ENCODE assay signal across 1 cellular context in genomic region chr2:70553584-70554337, GRCh38.
TF ChIP-seq lines count a peak whose summit lies in the region.

Gene TGFA (minus strand): TSS chr2:70553826. CDS start chr2:70553767, 59 bp downstream.

TF ChIP-seq in HepG2, 621 proteins besides CTCF, POLR2A, EP300 and RAD21 (continued from another document and continues in another):
- 0 out of 2 replicates have a peak, but pooled peaks have one; percentile 17 for TF ChIP-seq ZBTB33 (CRISPR knock-in tag; IDR thresholded peaks at IDR 0.05)
- TF ChIP-seq ZNF678 (CRISPR knock-in tag; IDR thresholded peaks at IDR 0.05) = no peak
- no peak for TF ChIP-seq ZBTB40 (IDR thresholded peaks at IDR 0.05)
- peak; percentile 57 for TF ChIP-seq ZBTB40 (CRISPR knock-in tag; IDR thresholded peaks at IDR 0.05)
- 0 out of 2 replicates have a peak, but pooled peaks have one; percentile 47 for TF ChIP-seq ZNF20 (CRISPR knock-in tag; IDR thresholded peaks at IDR 0.05)
- no peak for TF ChIP-seq ZNF713 (CRISPR knock-in tag; IDR thresholded peaks at IDR 0.05)
- TF ChIP-seq ZNF501 (CRISPR knock-in tag; IDR thresholded peaks at IDR 0.05) = peak; percentile 16; the same call in 1 of the 2 replicates
- TF ChIP-seq KAT7 (CRISPR knock-in tag; IDR thresholded peaks at IDR 0.05; ENCODE audit: borderline replicate concordance) = no peak; the same call in 1 of the 2 replicates
- 0 out of 2 replicates have a peak, but pooled peaks have one; percentile 17 for TF ChIP-seq PBX2 (CRISPR knock-in tag; IDR thresholded peaks at IDR 0.05)
- no peak; the same call in 1 of the 2 replicates for TF ChIP-seq IKZF5 (CRISPR knock-in tag; IDR thresholded peaks at IDR 0.05)
- TF ChIP-seq MXD4 (CRISPR knock-in tag; IDR thresholded peaks at IDR 0.05) = peak; percentile 84
- TF ChIP-seq IRF1 (CRISPR knock-in tag; IDR thresholded peaks at IDR 0.05; ENCODE audit: low read depth) = no peak
- no peak for TF ChIP-seq GPN1 (CRISPR knock-in tag; IDR thresholded peaks at IDR 0.05; ENCODE audit: borderline replicate concordance)
- no peak for TF ChIP-seq ZNF567 (CRISPR knock-in tag; IDR thresholded peaks at IDR 0.05; ENCODE audit: borderline replicate concordance)
- TF ChIP-seq FOSL1 (CRISPR knock-in tag; IDR thresholded peaks at IDR 0.05; ENCODE audit: borderline replicate concordance) = no peak
- peak; percentile 59; the same call in 1 of the 2 replicates for TF ChIP-seq ISL2 (CRISPR knock-in tag; IDR thresholded peaks at IDR 0.05)
- no peak for TF ChIP-seq ETS1 (CRISPR knock-in tag; IDR thresholded peaks at IDR 0.05)
- TF ChIP-seq GPBP1L1 (CRISPR knock-in tag; IDR thresholded peaks at IDR 0.05) = no peak
- TF ChIP-seq ZNF343 (CRISPR knock-in tag; IDR thresholded peaks at IDR 0.05) = no peak; the same call in 1 of the 2 replicates
- peak; percentile 33; the same call in 1 of the 2 replicates for TF ChIP-seq IRF2 (CRISPR knock-in tag; IDR thresholded peaks at IDR 0.05)
- no peak for TF ChIP-seq AFF4 (CRISPR knock-in tag; IDR thresholded peaks at IDR 0.05)
- no peak for TF ChIP-seq NCOA5 (CRISPR knock-in tag; IDR thresholded peaks at IDR 0.05)
- TF ChIP-seq STAT6 (CRISPR knock-in tag; IDR thresholded peaks at IDR 0.05; ENCODE audit: borderline replicate concordance) = no peak
- TF ChIP-seq FOSL2 (CRISPR knock-in tag; IDR thresholded peaks at IDR 0.05) = peak; percentile 12; the same call in 1 of the 2 replicates
- no peak for TF ChIP-seq RNF219 (CRISPR knock-in tag; IDR thresholded peaks at IDR 0.05)
